In the genomic region with DNA sequence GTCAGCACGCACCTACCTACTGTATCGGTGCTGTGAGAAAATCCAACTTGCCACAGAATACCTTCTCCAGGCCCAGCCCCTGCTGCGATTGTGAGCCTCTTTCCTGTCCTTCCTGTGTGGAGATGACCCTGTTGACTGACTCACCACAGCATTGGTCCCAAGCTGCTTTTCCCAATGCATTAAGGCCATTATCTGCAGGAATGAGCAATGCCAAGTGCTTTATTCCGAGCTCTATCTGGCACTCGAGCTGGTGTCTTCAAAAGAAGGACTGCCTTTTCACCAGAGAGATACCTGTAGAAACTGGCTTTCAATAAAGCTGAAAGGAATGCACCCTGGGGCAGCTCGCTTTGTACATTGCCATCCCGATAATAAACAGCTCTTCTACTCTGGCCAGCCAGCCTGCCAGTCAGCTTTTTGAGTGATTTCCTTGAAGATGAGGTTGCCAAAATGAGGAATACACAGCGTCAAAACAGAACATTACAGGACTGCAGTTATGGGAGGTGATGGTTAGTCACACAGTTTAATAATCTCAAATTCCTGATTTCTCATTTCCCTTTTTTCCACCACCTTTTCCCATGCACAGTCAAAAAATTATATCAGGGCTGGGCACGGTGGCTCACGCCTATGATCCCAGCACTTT, we compare ENCODE assay signal across 14 cellular contexts.
DNase-seq lines count a peak whose midpoint lies in the region; TF ChIP-seq lines count a peak whose summit lies in the region.
"Had no signal": no experiment of that assay in that cellular context is flagged by ENCODE, and none has a peak within 500 bp of the region (broad histone marks: within the 10 kb centered on the region; RNA-seq: fewer than 3 reads in every experiment).

No MANE protein-coding gene starts in this region.

- H3K4me3 ChIP-seq in duodenal mucosa (ENCODE audit: low read depth in 1 of 2, low read length in 2 of 2) (peak overlapping the region; percentile 19 to 26), mucosa of rectum (ENCODE audit: low read length in 2 of 2) (peak overlapping the region; percentile 44 to 66), foreskin fibroblast (ENCODE audit: low read depth in 1 of 2, low read length in 2 of 2) (no peak overlapping the region)
- H3K4me3 ChIP-seq: lower lobe of right lung, right atrium auricular region had no signal

- H3K4me1 ChIP-seq in duodenal mucosa (ENCODE audit: control insufficient read depth in 1 of 2, insufficient read depth in 2 of 2, low read length in 2 of 2), result peaks cover 25 to 41% of the 10 kb centered on the region in 2 donors
- H3K4me1 ChIP-seq in mucosa of rectum (ENCODE audit: control insufficient read depth in 2 of 2, insufficient read depth in 2 of 2, low read length in 2 of 2), result peaks cover 25 to 46% of the 10 kb centered on the region in 2 donors
- H3K4me1 ChIP-seq: lower lobe of right lung had no signal

- H3K27me3 ChIP-seq in duodenal mucosa (ENCODE audit: control insufficient read depth in 1 of 2, insufficient read depth in 2 of 2, low read length in 2 of 2) (no peaks in the 10 kb centered on the region), mucosa of rectum (ENCODE audit: control insufficient read depth in 2 of 2, insufficient read depth in 2 of 2, low read length in 2 of 2) (no peaks in the 10 kb centered on the region)
- H3K27me3 ChIP-seq: right atrium auricular region had no signal

- TF ChIP-seq CTCF in foreskin fibroblast (IDR thresholded peaks at IDR 0.05; ENCODE audit: low read depth, low read length), result no peak

- DNase-seq in EL, result peak; percentile 8
- peak; percentile 47 for DNase-seq in NCI-H2227 treated with DMSO at 0.1 percent for 48 hours (lab: John Stamatoyannopoulos, UW)
- DNase-seq in stimulated activated CD8-positive, alpha-beta memory T cell treated with anti-CD3 and anti-CD28 coated beads, Interleukin-4, amount 100 ng/mL, for 48 hours, result no peak
- DNase-seq in foreskin fibroblast, result no peak
- DNase-seq in NCI-H2196 treated with DMSO at 0.1 percent for 48 hours (lab: John Stamatoyannopoulos, UW; ENCODE audit: unreplicated experiment), result no peak
- DNase-seq in NCI-H1048 (lab: John Stamatoyannopoulos, UW), result no peak
- DNase-seq: activated CD8-positive, alpha-beta memory T cell treated with anti-CD3 and anti-CD28 coated beads, Interleukin-2, amount 50 U/mL, for 4 hours; lower lobe of right lung; NCI-H774; stimulated activated CD4-positive, alpha-beta T cell treated with anti-CD3 and anti-CD28 coated beads, Interleukin-1b, Interleukin-23, amount 100 ng/mL, for 48 hours; SW 1271 had no signal

- H3K9ac ChIP-seq in duodenal mucosa (ENCODE audit: low read depth in 1 of 2, low read length in 2 of 2) (no peak overlapping the region), mucosa of rectum (ENCODE audit: low read depth in 1 of 2, low read length in 2 of 2) (peak overlapping the region; percentile 34 to 69)

- no peak overlapping the region for H3K27ac ChIP-seq in duodenal mucosa (ENCODE audit: low read depth, low read length)
- peak overlapping the region; percentile 90 to 92 for H3K27ac ChIP-seq in mucosa of rectum (ENCODE audit: low read depth in 2 of 2, low read length in 2 of 2)
- H3K27ac ChIP-seq: lower lobe of right lung, right atrium auricular region had no signal

- H3K9me3 ChIP-seq in duodenal mucosa (ENCODE audit: control insufficient read depth in 1 of 2, low read length in 2 of 2) (no peaks in the 10 kb centered on the region), mucosa of rectum (ENCODE audit: control insufficient read depth in 2 of 2, low read length in 2 of 2) (no peaks in the 10 kb centered on the region)
- H3K9me3 ChIP-seq: lower lobe of right lung, right atrium auricular region had no signal

- H3K36me3 ChIP-seq in duodenal mucosa (ENCODE audit: control insufficient read depth in 1 of 2, insufficient read depth in 2 of 2, low read length in 2 of 2) (no peaks in the 10 kb centered on the region), mucosa of rectum (ENCODE audit: control insufficient read depth in 2 of 2, insufficient read depth in 2 of 2, low read length in 2 of 2) (no peaks in the 10 kb centered on the region)
- H3K36me3 ChIP-seq: lower lobe of right lung, right atrium auricular region had no signal

Comparison
In these comparisons a context has a peak if more than half of its experiments do, and no peak if none do; other contexts are left out.
1. DNase-seq: peak in EL (single experiment) and NCI-H2227 treated with DMSO at 0.1 percent for 48 hours (single experiment); none in stimulated activated CD8-positive, alpha-beta memory T cell treated with anti-CD3 and anti-CD28 coated beads, Interleukin-4, amount 100 ng/mL, for 48 hours (single experiment), foreskin fibroblast (0 of 2), NCI-H2196 treated with DMSO at 0.1 percent for 48 hours (single experiment) and NCI-H1048 (single experiment).
2. H3K4me3 ChIP-seq: peak in duodenal mucosa (2 of 2) and mucosa of rectum (2 of 2); none in foreskin fibroblast (0 of 2).
3. H3K9ac ChIP-seq: peak in mucosa of rectum (2 of 2); none in duodenal mucosa (0 of 2).